Comparison of ENCODE assay signal across 8 cellular contexts in genomic region chr15:64634020-64634419, GRCh38.
DNase-seq lines count a peak whose midpoint lies in the region; ATAC-seq and TF ChIP-seq lines count a peak whose summit lies in the region.

No MANE protein-coding gene starts in this region.

- peak overlapping the region; percentile 71 for H3K9ac ChIP-seq in HUES64 (ENCODE audit: low read depth, low read length)

- intact Hi-C loops in mucosa of descending colon (cut with DNase I, micrococcal nuclease): no loop called here

- H3K27ac ChIP-seq in HUES64 (ENCODE audit: low read depth, low read length): peak overlapping the region; percentile 70

- TF ChIP-seq CTCF in mucosa of descending colon (IDR thresholded peaks at IDR 0.05): no peak

- H3K4me3 ChIP-seq in GM08714 (ENCODE audit: low read length): peak overlapping the region; percentile 73; the same call in 1 of the 2 replicates
- 0 out of 2 replicates have a peak overlapping the region, but pooled peaks have one; percentile 3 for H3K4me3 ChIP-seq in HUES64 (ENCODE audit: low read length)
- H3K4me3 ChIP-seq in mucosa of descending colon: no peak overlapping the region

- WGBS in HUES64: 49% methylated on average over 2 of the region's 2 CpGs

- peak; percentile 32 for DNase-seq in activated T-cell treated with anti-CD3 and anti-CD28 coated beads, Interleukin-2, amount 50 U/mL, for 1 hour
- DNase-seq in mucosa of descending colon: peak in 1 of 3 donors; percentile 27
- no peak for DNase-seq in NCI-H187 (lab: John Stamatoyannopoulos, UW)
- DNase-seq in COLO668 (lab: John Stamatoyannopoulos, UW; ENCODE audit: unreplicated experiment): no peak
- no peak for DNase-seq in D341Med (ENCODE audit: low spot score)

- peaks cover 7% of the 10 kb centered on the region; the same call in 1 of the 2 replicates for H3K9me3 ChIP-seq in HUES64 (ENCODE audit: insufficient read depth, low read depth, low read length)
- H3K9me3 ChIP-seq in mucosa of descending colon: no peaks in the 10 kb centered on the region

- no peaks in the 10 kb centered on the region for H3K27me3 ChIP-seq in HUES64 (ENCODE audit: insufficient read depth, low read length)

- H3K4me1 ChIP-seq in HUES64 (ENCODE audit: insufficient read depth, low read length) (peaks cover 30% of the 10 kb centered on the region), mucosa of descending colon (ENCODE audit: low read depth) (peaks cover 29% of the 10 kb centered on the region)

- H3K36me3 ChIP-seq in HUES64 (ENCODE audit: insufficient read depth, low read length): peaks cover 5% of the 10 kb centered on the region; the same call in 1 of the 2 replicates
- H3K36me3 ChIP-seq in mucosa of descending colon (ENCODE audit: low read depth): no peaks in the 10 kb centered on the region

- peak; percentile 72 for ATAC-seq in GM21390 (IDR thresholded peaks at IDR 0.05; ENCODE audit: unreplicated experiment)
- peak; percentile 75 for ATAC-seq in mucosa of descending colon
